Comparison of ENCODE assay signal across 1 cellular context in genomic region chr16:1177750-1178149, GRCh38.
TF ChIP-seq lines count a peak whose summit lies in the region.

No MANE protein-coding gene starts in this region.

TF ChIP-seq in GM23338, 12 proteins besides CTCF, POLR2A, EP300 and RAD21 (continued from another document):
- TF ChIP-seq ZNF462 (CRISPR knock-in tag; IDR thresholded peaks at IDR 0.05): no peak
